21 cellular contexts compared by ENCODE assay signal in genomic region chr2:234310166-234310565, GRCh38.
DNase-seq lines count a peak whose midpoint lies in the region; ATAC-seq and TF ChIP-seq lines count a peak whose summit lies in the region.
"Had no signal": no experiment of that assay in that cellular context is flagged by ENCODE, and none has a peak within 500 bp of the region (broad histone marks: within the 10 kb centered on the region; RNA-seq: fewer than 3 reads in every experiment).

No MANE protein-coding gene starts in this region.

- H2AK5ac ChIP-seq in IMR-90 (ENCODE audit: low read depth, low read length), result no peak overlapping the region

- no peaks in the 10 kb centered on the region for H3K27me3 ChIP-seq in right atrium auricular region
- H3K27me3 ChIP-seq in IMR-90 (ENCODE audit: control insufficient read depth, insufficient read depth, low read length), result no peaks in the 10 kb centered on the region
- H3K27me3 ChIP-seq: transverse colon had no signal

- peak overlapping the region; percentile 6; the same call in 1 of the 2 replicates for H2BK120ac ChIP-seq in IMR-90 (ENCODE audit: low read depth, low read length)

- no peak overlapping the region for H3K23ac ChIP-seq in IMR-90 (ENCODE audit: low read depth, low read length)

- intact Hi-C loops in cardiac septum (cut with DNase I) (no loop called here), IMR-90 (cut with micrococcal nuclease) (no loop called here), sciatic nerve (cut with DNase I) (no loop called here)

- H3K4me3 ChIP-seq in right atrium auricular region (no peak overlapping the region), IMR-90 (ENCODE audit: insufficient read depth, low read depth, low read length) (no peak overlapping the region)
- H3K4me3 ChIP-seq: GM23338, transverse colon had no signal

- 0 out of 2 replicates have a peak, but pooled peaks cover 3% of the 10 kb centered on the region for H3K9me1 ChIP-seq in IMR-90 (ENCODE audit: insufficient read depth, low read length)

- BruUV-seq in IMR-90 (replicated peaks; lab: Mats Ljungman, UMichigan), result no TSS peak

- no peak overlapping the region for H2BK20ac ChIP-seq in IMR-90 (ENCODE audit: low read depth, low read length)

- H3K4ac ChIP-seq in IMR-90 (ENCODE audit: low read depth, low read length), result no peak overlapping the region

- POLR2A ChIA-PET in IMR-90 (lab: Charles Lee; ENCODE audit: unreplicated experiment), result no interaction called here

- TF ChIP-seq CTCF in right atrium auricular region (IDR thresholded peaks at IDR 0.05) (no peak), IMR-90 (conservative IDR thresholded peaks at IDR 0.05; ENCODE audit: low read depth, low read length) (no peak)

- H4K20me1 ChIP-seq in IMR-90 (ENCODE audit: insufficient read depth, low read length), result no peaks in the 10 kb centered on the region

- H2BK15ac ChIP-seq in IMR-90 (ENCODE audit: low read depth, low read length), result no peak overlapping the region

- CTCF ChIA-PET in IMR-90 (lab: Yijun Ruan, JAX), result no interaction called here

- no peak overlapping the region for H4K8ac ChIP-seq in IMR-90 (ENCODE audit: low read depth in 2 of 2, low read length in 2 of 2)

- no peaks in the 10 kb centered on the region for H3K36me3 ChIP-seq in right atrium auricular region
- H3K36me3 ChIP-seq in IMR-90 (ENCODE audit: control insufficient read depth, insufficient read depth, low read length), result no peaks in the 10 kb centered on the region
- H3K36me3 ChIP-seq: transverse colon had no signal

- dilution Hi-C loops in IMR-90 (cut with HindIII; ENCODE audit: low sequenced_read_pairs, unreplicated experiment), result no loop called here

- H3K4me1 ChIP-seq in right atrium auricular region (no peaks in the 10 kb centered on the region), IMR-90 (ENCODE audit: control insufficient read depth, insufficient read depth, low read length) (peaks cover 4% of the 10 kb centered on the region)
- H3K4me1 ChIP-seq: transverse colon had no signal

- H3K27me3 Mint-ChIP-seq in activated naive CD8-positive, alpha-beta T cell, result no peaks in the 10 kb centered on the region
- H3K27me3 Mint-ChIP-seq: central memory CD8-positive, alpha-beta T cell had no signal

- no peak overlapping the region for H3K4me2 ChIP-seq in IMR-90 (ENCODE audit: low read depth, low read length)
- H3K4me2 ChIP-seq: GM23338 had no signal

- no peak overlapping the region for H2AK9ac ChIP-seq in IMR-90 (replicated peaks; ENCODE audit: low read depth, low read length, poor library complexity)

- H3K56ac ChIP-seq in IMR-90 (ENCODE audit: extremely low read depth, insufficient read depth, low read length), result no peak overlapping the region

- H3K9me3 ChIP-seq in right atrium auricular region (no peaks in the 10 kb centered on the region), IMR-90 (ENCODE audit: control insufficient read depth, insufficient read depth, low read length) (peaks cover 3% of the 10 kb centered on the region; the same call in 1 of the 2 replicates)
- H3K9me3 ChIP-seq: transverse colon had no signal

- no peak overlapping the region for H3K27ac ChIP-seq in right atrium auricular region
- H3K27ac ChIP-seq in IMR-90 (ENCODE audit: insufficient read depth, low read length), result no peak overlapping the region

- in situ Hi-C loops in IMR-90 (cut with MboI; ENCODE audit: low sequenced_read_pairs), result no loop called here

- no peaks in the 10 kb centered on the region for H3K36me3 Mint-ChIP-seq in activated naive CD8-positive, alpha-beta T cell

- ATAC-seq in IMR-90 (ENCODE audit: low read depth) (no peak), sciatic nerve (no peak)
- ATAC-seq: activated CD4-positive, CD25-positive, alpha-beta regulatory T cell treated with anti-CD3 and anti-CD28 coated beads, Interleukin-2, amount 50 U/mL, for 24 hours; GM23338 had no signal

- no peaks in the 10 kb centered on the region for H3K79me1 ChIP-seq in IMR-90 (ENCODE audit: low read depth in 1 of 2, low read length in 2 of 2)

- no peak overlapping the region for H2AFZ ChIP-seq in IMR-90 (replicated peaks; ENCODE audit: low read length, poor library complexity)
- H2AFZ ChIP-seq: GM23338 had no signal

- WGBS in IMR-90 (ENCODE audit: extremely low coverage in 2 of 2, insufficient read length in 1 of 2), 2 experiments, result 80% methylated on average over 3 of the region's 5 CpGs; no CpG with 5 or more reads in 1 of the 2 experiments

- no peak for TF ChIP-seq RAD21 in IMR-90 (IDR thresholded peaks at IDR 0.05; ENCODE audit: low read length)

- DNase-seq in right atrium auricular region (ENCODE audit: low spot score) (peak; percentile 28), cardiac septum (ENCODE audit: low spot score) (no peak), IMR-90 (no peak), sciatic nerve (ENCODE audit: low spot score) (peak; percentile 23), dedifferentiated amniotic fluid mesenchymal stem cell (ENCODE audit: extremely low spot score) (no peak), NCI-H526 treated with DMSO at 0.1 percent for 48 hours (lab: John Stamatoyannopoulos, UW) (no peak), T-helper 9 cell (no peak)
- DNase-seq: activated gamma-delta T cell treated with Interleukin-2 at 50 U/mL for 16 hours, DMS53, GF-D8, HFFc6, kidney, NCI-H1105, NCI-H2107, NCI-H446 treated with DMSO at 0.1 percent for 48 hours, Right ventricle myocardium superior, transverse colon had no signal

- H3K9me3 Mint-ChIP-seq in activated naive CD8-positive, alpha-beta T cell (ENCODE audit: low read depth), result no peaks in the 10 kb centered on the region
- H3K9me3 Mint-ChIP-seq: central memory CD8-positive, alpha-beta T cell; HFFc6 had no signal

- no peak overlapping the region for H3K4me3 Mint-ChIP-seq in activated naive CD8-positive, alpha-beta T cell
- H3K4me3 Mint-ChIP-seq: central memory CD8-positive, alpha-beta T cell; GM23338; HFFc6 had no signal

- H3K18ac ChIP-seq in IMR-90 (ENCODE audit: low read depth, low read length), result no peak overlapping the region

- TF ChIP-seq POLR2A in IMR-90 (IDR thresholded peaks at IDR 0.05; ENCODE audit: low read depth, low read length), result no peak

- H4K5ac ChIP-seq in IMR-90 (ENCODE audit: low read depth, low read length), result no peak overlapping the region

- H2BK5ac ChIP-seq in IMR-90 (ENCODE audit: low read depth, low read length, poor library complexity, severe bottlenecking), result no peak overlapping the region

- no peak overlapping the region for H3K14ac ChIP-seq in IMR-90 (replicated peaks; ENCODE audit: low read depth, low read length)

- peak overlapping the region; percentile 55 for H3K27ac Mint-ChIP-seq in activated naive CD8-positive, alpha-beta T cell
- H3K27ac Mint-ChIP-seq: GM23338, HFFc6 had no signal

- no peak overlapping the region for H4K91ac ChIP-seq in IMR-90 (ENCODE audit: insufficient read depth, low read depth, low read length)

- no peak overlapping the region for H3K9ac ChIP-seq in IMR-90 (ENCODE audit: low read depth, low read length)

- peaks cover 52% of the 10 kb centered on the region for H3K4me1 Mint-ChIP-seq in activated naive CD8-positive, alpha-beta T cell (ENCODE audit: low read depth)

TF ChIP-seq in IMR-90, 13 proteins besides CTCF, POLR2A, EP300 and RAD21:
- TF ChIP-seq ELK1 (IDR thresholded peaks at IDR 0.05; ENCODE audit: borderline replicate concordance, low read depth, low read length), result no peak
- TF ChIP-seq MAZ (IDR thresholded peaks at IDR 0.05; ENCODE audit: borderline replicate concordance, low read depth, low read length), result no peak
- no peak for TF ChIP-seq MAFK (IDR thresholded peaks at IDR 0.05; ENCODE audit: low read depth, low read length)
- TF ChIP-seq FOS (IDR thresholded peaks at IDR 0.05; ENCODE audit: low read depth, low read length), result no peak
- TF ChIP-seq MXI1 (IDR thresholded peaks at IDR 0.05; ENCODE audit: borderline replicate concordance, low read depth, low read length), result no peak
- TF ChIP-seq BHLHE40 (IDR thresholded peaks at IDR 0.05; ENCODE audit: low read depth, low read length), result no peak
- TF ChIP-seq RCOR1 (IDR thresholded peaks at IDR 0.05; ENCODE audit: insufficient replicate concordance, low read length), result no peak
- no peak for TF ChIP-seq RFX5 (IDR thresholded peaks at IDR 0.05; ENCODE audit: low read depth, low read length)
- TF ChIP-seq CEBPB (IDR thresholded peaks at IDR 0.05; ENCODE audit: low read depth, low read length), result no peak
- no peak for TF ChIP-seq CHD1 (IDR thresholded peaks at IDR 0.05; ENCODE audit: low read depth, low read length)
- no peak for TF ChIP-seq NFE2L2 (IDR thresholded peaks at IDR 0.05; ENCODE audit: low read depth, low read length)
- TF ChIP-seq USF2 (IDR thresholded peaks at IDR 0.05; ENCODE audit: low read depth, low read length), result no peak
- no peak for TF ChIP-seq SMC3 (IDR thresholded peaks at IDR 0.05; ENCODE audit: low read depth, low read length)

Comparison
In these comparisons a context has a peak if more than half of its experiments do, and no peak if none do; other contexts are left out.
1. DNase-seq: peak in right atrium auricular region (single experiment) and sciatic nerve (single experiment); none in cardiac septum (single experiment), IMR-90 (single experiment), dedifferentiated amniotic fluid mesenchymal stem cell (single experiment), NCI-H526 treated with DMSO at 0.1 percent for 48 hours (single experiment) and T-helper 9 cell (single experiment).